ENCODE assay signal across 14 cellular contexts in the genomic region with DNA sequence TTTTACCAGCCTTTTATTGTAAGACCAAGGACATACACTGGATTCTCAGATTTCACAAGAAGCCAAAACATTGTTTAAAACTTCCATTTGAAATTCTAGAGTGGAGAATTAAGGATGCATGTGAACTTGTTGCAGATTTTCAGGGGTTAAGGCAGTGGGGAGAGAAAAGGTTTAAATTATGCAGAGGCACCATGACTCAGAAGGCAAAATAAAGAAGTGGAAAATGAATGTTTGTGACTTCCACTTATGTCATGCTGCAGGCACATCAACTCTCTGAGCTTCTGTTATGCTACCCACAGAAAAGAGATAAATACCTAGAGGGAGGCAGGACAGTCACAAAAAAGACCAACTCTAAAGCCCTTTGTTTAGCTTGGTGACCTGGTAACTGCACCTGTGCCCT.
A peak's percentile ranks its signal among the peaks of the same experiment; 100 is the strongest.
DNase-seq lines count a peak whose midpoint lies in the region; ATAC-seq, FAIRE-seq and TF ChIP-seq lines count a peak whose summit lies in the region.
"Had no signal": no experiment of that assay in that cellular context is flagged by ENCODE, and none has a peak within 500 bp of the region (broad histone marks: within the 10 kb centered on the region; RNA-seq: fewer than 3 reads in every experiment).

No MANE protein-coding gene starts in this region.

- TF ChIP-seq CTCF in A549 (IDR thresholded peaks at IDR 0.05) (no peak), activated B cell treated with CpG ODN at 0.5 μM for 24 hours (IDR thresholded peaks at IDR 0.05) (no peak), upper lobe of left lung (IDR thresholded peaks at IDR 0.05) (no peak), breast epithelium (IDR thresholded peaks at IDR 0.05) (no peak)

- no peak for FAIRE-seq in A549 (lab: Jason Lieb, UNC)

- H3K36me3 Mint-ChIP-seq in activated B cell treated with CpG ODN at 0.5 μM for 24 hours (ENCODE audit: low read depth) = no peaks in the 10 kb centered on the region

- no peak overlapping the region for H3K4me3 Mint-ChIP-seq in activated B cell treated with CpG ODN at 0.5 μM for 24 hours
- H3K4me3 Mint-ChIP-seq: nephron progenitor cell had no signal

- ATAC-seq in A549 = no peak
- peak; percentile 48 for ATAC-seq in activated B cell treated with CpG ODN at 0.5 μM for 24 hours (ENCODE audit: low read depth)
- no peak for ATAC-seq in upper lobe of left lung (ENCODE audit: low FRiP score in 2 of 2)
- no peak for ATAC-seq in GM18858 (IDR thresholded peaks at IDR 0.05; ENCODE audit: unreplicated experiment)
- ATAC-seq in HG03457 (IDR thresholded peaks at IDR 0.05; ENCODE audit: unreplicated experiment) = no peak

- H3K9me3 ChIP-seq in A549 (no peaks in the 10 kb centered on the region), upper lobe of left lung (no peaks in the 10 kb centered on the region), breast epithelium (no peaks in the 10 kb centered on the region)
- H3K9me3 ChIP-seq: MG63 had no signal

- CTCF ChIA-PET in A549 (lab: Yijun Ruan, JAX) = interaction anchor here (0.7 to 5.3 kb wide), 18 partner anchors 8 to 372 kb away, joined by 3 to 45 read pairs (median 7); a partner anchor contains a TSS
- CTCF ChIA-PET in activated B cell treated with CpG ODN at 0.5 μM for 24 hours (lab: Charles Lee) = interaction anchor here (0.9 to 8.8 kb wide), 8 partner anchors 25 to 373 kb away, joined by 3 to 117 read pairs (median 4); a partner anchor contains a TSS

- H3K27me3 ChIP-seq in upper lobe of left lung (no peaks in the 10 kb centered on the region), breast epithelium (no peaks in the 10 kb centered on the region)
- H3K27me3 ChIP-seq: MG63 had no signal

- H3K4me2 ChIP-seq in A549 = peak overlapping the region; percentile 82

- no peaks in the 10 kb centered on the region for H3K9me3 Mint-ChIP-seq in activated B cell treated with CpG ODN at 0.5 μM for 24 hours
- H3K9me3 Mint-ChIP-seq: nephron progenitor cell had no signal

- no peak overlapping the region for H3K4me3 ChIP-seq in A549
- H3K4me3 ChIP-seq in upper lobe of left lung = no peak overlapping the region
- no peak overlapping the region for H3K4me3 ChIP-seq in breast epithelium
- H3K4me3 ChIP-seq: MG63 had no signal

- peak overlapping the region; percentile 64 for H3K27ac Mint-ChIP-seq in activated B cell treated with CpG ODN at 0.5 μM for 24 hours
- H3K27ac Mint-ChIP-seq: nephron progenitor cell had no signal

- TF ChIP-seq POLR2A in A549 (IDR thresholded peaks at IDR 0.05; ENCODE audit: low read length) = no peak
- TF ChIP-seq POLR2A in upper lobe of left lung (IDR thresholded peaks at IDR 0.05) = no peak
- TF ChIP-seq POLR2A in breast epithelium (IDR thresholded peaks at IDR 0.05) = no peak

- H3K4me1 ChIP-seq in A549 (peaks cover 15% of the 10 kb centered on the region), upper lobe of left lung (peaks cover 0 to 4% (median 0%) of the 10 kb centered on the region in 4 donors), breast epithelium (no peaks in the 10 kb centered on the region)

- no peak for DNase-seq in A549 (ENCODE audit: low read depth in 1 of 2, low spot score in 1 of 2)
- DNase-seq in HT1080 (ENCODE audit: low read depth) = peak; percentile 38
- DNase-seq in activated B cell treated with CpG ODN at 0.5 μM for 24 hours = no peak
- peak; percentile 55 for DNase-seq in kidney tubule cell (ENCODE audit: low spot score)
- no peak for DNase-seq in upper lobe of left lung
- DNase-seq in breast epithelium (ENCODE audit: low spot score in 2 of 2) = no peak
- DNase-seq: activated T-cell treated with anti-CD3 and anti-CD28 coated beads for 4 hours, MG63, NCI-H2107, nephron progenitor cell, T-helper 1 cell had no signal

- H3K27ac ChIP-seq in A549 (peak overlapping the region; percentile 72 to 82), upper lobe of left lung (no peak overlapping the region), breast epithelium (no peak overlapping the region)
- H3K27ac ChIP-seq: epithelial cell of prostate had no signal

- intact Hi-C loops in activated B cell treated with CpG ODN at 0.5 μM for 24 hours (cut with micrococcal nuclease) = loop anchor here (1.0 to 5.0 kb wide), 6 partner anchors 72 to 646 kb away; a partner anchor contains a TSS
- intact Hi-C loops in breast epithelium (cut with DNase I; ENCODE audit: low total_unique reads) = loop anchor here (5.0 kb wide), 1 partner anchor 494 kb away; no protein-coding TSS in a partner anchor

- no peaks in the 10 kb centered on the region for H3K27me3 Mint-ChIP-seq in activated B cell treated with CpG ODN at 0.5 μM for 24 hours

- peaks cover 19% of the 10 kb centered on the region for H3K4me1 Mint-ChIP-seq in activated B cell treated with CpG ODN at 0.5 μM for 24 hours

- H3K36me3 ChIP-seq in upper lobe of left lung = no peaks in the 10 kb centered on the region
- no peaks in the 10 kb centered on the region for H3K36me3 ChIP-seq in breast epithelium
- H3K36me3 ChIP-seq: MG63 had no signal

- TF ChIP-seq EP300 in A549 (IDR thresholded peaks at IDR 0.05) = no peak
- TF ChIP-seq EP300 in upper lobe of left lung (IDR thresholded peaks at IDR 0.05) = no peak

- TF ChIP-seq RAD21 in A549 (conservative IDR thresholded peaks at IDR 0.05 in 1 of 2, IDR thresholded peaks at IDR 0.05 in 1 of 2) = no peak

- POLR2A ChIA-PET in A549 (lab: Yijun Ruan, JAX) (no interaction called here), activated B cell treated with CpG ODN at 0.5 μM for 24 hours (lab: Charles Lee) (no interaction called here)

TF ChIP-seq in A549, 52 proteins besides CTCF, POLR2A, EP300 and RAD21:
- no peak for TF ChIP-seq RFX5 (IDR thresholded peaks at IDR 0.05)
- TF ChIP-seq RCOR1 (IDR thresholded peaks at IDR 0.05; ENCODE audit: low read depth, low read length) = no peak
- TF ChIP-seq, protein P1, sequence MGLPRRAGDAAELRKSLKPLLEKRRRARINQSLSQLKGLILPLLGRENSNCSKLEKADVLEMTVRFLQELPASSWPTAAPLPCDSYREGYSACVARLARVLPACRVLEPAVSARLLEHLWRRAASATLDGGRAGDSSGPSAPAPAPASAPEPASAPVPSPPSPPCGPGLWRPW (IDR thresholded peaks at IDR 0.05) = no peak
- TF ChIP-seq ZSCAN20 (CRISPR knock-in tag; IDR thresholded peaks at IDR 0.05) = no peak
- no peak for TF ChIP-seq EHMT2 (IDR thresholded peaks at IDR 0.05; ENCODE audit: low read depth)
- TF ChIP-seq BHLHE40 (IDR thresholded peaks at IDR 0.05; ENCODE audit: low read depth, low read length) = no peak
- no peak for TF ChIP-seq TP53 (CRISPR knock-in tag; IDR thresholded peaks at IDR 0.05)
- no peak for TF ChIP-seq GATA3 (IDR thresholded peaks at IDR 0.05; ENCODE audit: borderline replicate concordance)
- TF ChIP-seq HOXB13 (CRISPR knock-in tag; IDR thresholded peaks at IDR 0.05; ENCODE audit: low read depth) = no peak
- TF ChIP-seq RARB (CRISPR knock-in tag; IDR thresholded peaks at IDR 0.05) = no peak
- TF ChIP-seq, protein P2, sequence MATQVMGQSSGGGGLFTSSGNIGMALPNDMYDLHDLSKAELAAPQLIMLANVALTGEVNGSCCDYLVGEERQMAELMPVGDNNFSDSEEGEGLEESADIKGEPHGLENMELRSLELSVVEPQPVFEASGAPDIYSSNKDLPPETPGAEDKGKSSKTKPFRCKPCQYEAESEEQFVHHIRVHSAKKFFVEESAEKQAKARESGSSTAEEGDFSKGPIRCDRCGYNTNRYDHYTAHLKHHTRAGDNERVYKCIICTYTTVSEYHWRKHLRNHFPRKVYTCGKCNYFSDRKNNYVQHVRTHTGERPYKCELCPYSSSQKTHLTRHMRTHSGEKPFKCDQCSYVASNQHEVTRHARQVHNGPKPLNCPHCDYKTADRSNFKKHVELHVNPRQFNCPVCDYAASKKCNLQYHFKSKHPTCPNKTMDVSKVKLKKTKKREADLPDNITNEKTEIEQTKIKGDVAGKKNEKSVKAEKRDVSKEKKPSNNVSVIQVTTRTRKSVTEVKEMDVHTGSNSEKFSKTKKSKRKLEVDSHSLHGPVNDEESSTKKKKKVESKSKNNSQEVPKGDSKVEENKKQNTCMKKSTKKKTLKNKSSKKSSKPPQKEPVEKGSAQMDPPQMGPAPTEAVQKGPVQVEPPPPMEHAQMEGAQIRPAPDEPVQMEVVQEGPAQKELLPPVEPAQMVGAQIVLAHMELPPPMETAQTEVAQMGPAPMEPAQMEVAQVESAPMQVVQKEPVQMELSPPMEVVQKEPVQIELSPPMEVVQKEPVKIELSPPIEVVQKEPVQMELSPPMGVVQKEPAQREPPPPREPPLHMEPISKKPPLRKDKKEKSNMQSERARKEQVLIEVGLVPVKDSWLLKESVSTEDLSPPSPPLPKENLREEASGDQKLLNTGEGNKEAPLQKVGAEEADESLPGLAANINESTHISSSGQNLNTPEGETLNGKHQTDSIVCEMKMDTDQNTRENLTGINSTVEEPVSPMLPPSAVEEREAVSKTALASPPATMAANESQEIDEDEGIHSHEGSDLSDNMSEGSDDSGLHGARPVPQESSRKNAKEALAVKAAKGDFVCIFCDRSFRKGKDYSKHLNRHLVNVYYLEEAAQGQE (IDR thresholded peaks at IDR 0.05) = no peak

Comparison
In these comparisons a context has a peak if more than half of its experiments do, and no peak if none do; other contexts are left out.
1. DNase-seq: peak in HT1080 (single experiment) and kidney tubule cell (single experiment); none in A549 (0 of 2), activated B cell treated with CpG ODN at 0.5 μM for 24 hours (single experiment), upper lobe of left lung (0 of 2) and breast epithelium (0 of 2).
2. H3K27ac ChIP-seq: peak in A549 (2 of 2); none in upper lobe of left lung (0 of 4) and breast epithelium (0 of 2).